ENCODE assay signal across 1 cellular context in the genomic region with DNA sequence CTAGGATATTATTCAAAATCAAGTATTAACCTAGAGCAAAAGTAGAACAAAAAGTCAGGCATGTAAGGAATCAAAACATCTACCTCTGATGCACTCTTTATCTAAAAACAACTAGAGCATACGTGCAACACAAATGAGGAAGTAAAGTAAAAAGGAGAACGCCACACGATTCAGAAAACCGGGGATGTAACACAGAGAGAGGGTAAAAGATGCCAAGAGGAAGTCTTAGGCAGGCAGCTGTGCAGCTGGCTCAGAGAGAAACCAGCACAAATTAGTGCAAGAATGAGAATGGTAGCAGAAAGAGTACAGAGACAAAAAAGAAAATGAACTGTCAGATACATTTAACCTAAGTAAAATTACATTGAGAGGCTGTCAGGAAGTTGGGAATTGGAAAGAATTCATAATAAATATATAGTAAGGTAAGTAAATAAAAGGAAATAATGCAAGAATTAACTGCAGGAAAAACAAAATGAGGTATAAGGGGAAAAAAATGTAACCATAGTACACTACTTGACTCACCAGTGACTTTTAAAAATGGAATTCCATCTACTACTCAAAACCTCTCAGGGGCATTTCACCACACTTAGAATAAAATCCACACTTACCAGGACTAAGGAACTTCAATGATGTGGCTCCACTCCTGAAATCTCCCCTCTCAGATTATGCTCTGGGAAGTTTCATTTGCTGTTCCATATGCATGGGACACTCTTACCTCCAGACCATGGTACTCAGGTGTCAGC.
TF ChIP-seq lines count a peak whose summit lies in the region.

No MANE protein-coding gene starts in this region.

TF ChIP-seq in GM12878, 131 proteins besides CTCF, POLR2A, EP300 and RAD21 (continued from another document and continues in another):
- TF ChIP-seq ELK1 (IDR thresholded peaks at IDR 0.05; ENCODE audit: low read depth, low read length): no peak
- TF ChIP-seq ZNF217 (IDR thresholded peaks at IDR 0.05): no peak
- TF ChIP-seq POLR2AphosphoS2 (IDR thresholded peaks at IDR 0.05; ENCODE audit: low read depth, low read length): no peak
- TF ChIP-seq IKZF1 (conservative IDR thresholded peaks at IDR 0.05): peak; percentile 63
- peak; percentile 46; the same call in 1 of the 2 replicates for TF ChIP-seq DPF2 (IDR thresholded peaks at IDR 0.05)
- 0 out of 2 replicates have a peak, but pooled peaks have one; percentile 22 for TF ChIP-seq YY1 (IDR thresholded peaks at IDR 0.05; ENCODE audit: low read depth, low read length)
- no peak for TF ChIP-seq MYB (IDR thresholded peaks at IDR 0.05; ENCODE audit: borderline replicate concordance, low read depth, low read length)
- TF ChIP-seq CHD1 (IDR thresholded peaks at IDR 0.05; ENCODE audit: low read depth, low read length): no peak
- TF ChIP-seq IKZF2 (IDR thresholded peaks at IDR 0.05): peak; percentile 78 to 84
- no peak for TF ChIP-seq JUND (IDR thresholded peaks at IDR 0.05; ENCODE audit: low read depth, low read length)
- no peak for TF ChIP-seq KDM1A (IDR thresholded peaks at IDR 0.05; ENCODE audit: borderline replicate concordance)
- TF ChIP-seq ZZZ3 (IDR thresholded peaks at IDR 0.05; ENCODE audit: control insufficient read depth, insufficient read length, low read depth): no peak
- TF ChIP-seq, protein P1, sequence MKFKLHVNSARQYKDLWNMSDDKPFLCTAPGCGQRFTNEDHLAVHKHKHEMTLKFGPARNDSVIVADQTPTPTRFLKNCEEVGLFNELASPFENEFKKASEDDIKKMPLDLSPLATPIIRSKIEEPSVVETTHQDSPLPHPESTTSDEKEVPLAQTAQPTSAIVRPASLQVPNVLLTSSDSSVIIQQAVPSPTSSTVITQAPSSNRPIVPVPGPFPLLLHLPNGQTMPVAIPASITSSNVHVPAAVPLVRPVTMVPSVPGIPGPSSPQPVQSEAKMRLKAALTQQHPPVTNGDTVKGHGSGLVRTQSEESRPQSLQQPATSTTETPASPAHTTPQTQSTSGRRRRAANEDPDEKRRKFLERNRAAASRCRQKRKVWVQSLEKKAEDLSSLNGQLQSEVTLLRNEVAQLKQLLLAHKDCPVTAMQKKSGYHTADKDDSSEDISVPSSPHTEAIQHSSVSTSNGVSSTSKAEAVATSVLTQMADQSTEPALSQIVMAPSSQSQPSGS (IDR thresholded peaks at IDR 0.05; ENCODE audit: low read length): peak; percentile 78
- no peak for TF ChIP-seq ZSCAN29 (IDR thresholded peaks at IDR 0.05)
- TF ChIP-seq HCFC1 (IDR thresholded peaks at IDR 0.05; ENCODE audit: low read length): no peak
- peak; percentile 63 for TF ChIP-seq NFIC (IDR thresholded peaks at IDR 0.05; ENCODE audit: low read depth, low read length)
- TF ChIP-seq NRF1 (conservative IDR thresholded peaks at IDR 0.05; ENCODE audit: low read depth, low read length): no peak
- TF ChIP-seq TAF1 (IDR thresholded peaks at IDR 0.05; ENCODE audit: borderline replicate concordance, low read depth, low read length): no peak
- no peak for TF ChIP-seq EZH2 (IDR thresholded peaks at IDR 0.05; ENCODE audit: borderline replicate concordance, control insufficient read depth, low read depth, low read length)
- 0 out of 2 replicates have a peak, but pooled peaks have one; percentile 12 for TF ChIP-seq GABPA (IDR thresholded peaks at IDR 0.05; ENCODE audit: low read depth)
- TF ChIP-seq MYC (IDR thresholded peaks at IDR 0.05; ENCODE audit: insufficient read depth, insufficient read length, insufficient replicate concordance, low read length, severe bottlenecking): no peak
- TF ChIP-seq, protein P2, sequence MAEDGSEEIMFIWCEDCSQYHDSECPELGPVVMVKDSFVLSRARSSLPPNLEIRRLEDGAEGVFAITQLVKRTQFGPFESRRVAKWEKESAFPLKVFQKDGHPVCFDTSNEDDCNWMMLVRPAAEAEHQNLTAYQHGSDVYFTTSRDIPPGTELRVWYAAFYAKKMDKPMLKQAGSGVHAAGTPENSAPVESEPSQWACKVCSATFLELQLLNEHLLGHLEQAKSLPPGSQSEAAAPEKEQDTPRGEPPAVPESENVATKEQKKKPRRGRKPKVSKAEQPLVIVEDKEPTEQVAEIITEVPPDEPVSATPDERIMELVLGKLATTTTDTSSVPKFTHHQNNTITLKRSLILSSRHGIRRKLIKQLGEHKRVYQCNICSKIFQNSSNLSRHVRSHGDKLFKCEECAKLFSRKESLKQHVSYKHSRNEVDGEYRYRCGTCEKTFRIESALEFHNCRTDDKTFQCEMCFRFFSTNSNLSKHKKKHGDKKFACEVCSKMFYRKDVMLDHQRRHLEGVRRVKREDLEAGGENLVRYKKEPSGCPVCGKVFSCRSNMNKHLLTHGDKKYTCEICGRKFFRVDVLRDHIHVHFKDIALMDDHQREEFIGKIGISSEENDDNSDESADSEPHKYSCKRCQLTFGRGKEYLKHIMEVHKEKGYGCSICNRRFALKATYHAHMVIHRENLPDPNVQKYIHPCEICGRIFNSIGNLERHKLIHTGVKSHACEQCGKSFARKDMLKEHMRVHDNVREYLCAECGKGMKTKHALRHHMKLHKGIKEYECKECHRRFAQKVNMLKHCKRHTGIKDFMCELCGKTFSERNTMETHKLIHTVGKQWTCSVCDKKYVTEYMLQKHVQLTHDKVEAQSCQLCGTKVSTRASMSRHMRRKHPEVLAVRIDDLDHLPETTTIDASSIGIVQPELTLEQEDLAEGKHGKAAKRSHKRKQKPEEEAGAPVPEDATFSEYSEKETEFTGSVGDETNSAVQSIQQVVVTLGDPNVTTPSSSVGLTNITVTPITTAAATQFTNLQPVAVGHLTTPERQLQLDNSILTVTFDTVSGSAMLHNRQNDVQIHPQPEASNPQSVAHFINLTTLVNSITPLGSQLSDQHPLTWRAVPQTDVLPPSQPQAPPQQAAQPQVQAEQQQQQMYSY (CRISPR knock-in tag; IDR thresholded peaks at IDR 0.05): no peak
- 0 out of 2 replicates have a peak, but pooled peaks have one; percentile 24 for TF ChIP-seq ZNF687 (IDR thresholded peaks at IDR 0.05)
- no peak for TF ChIP-seq ZNF592 (IDR thresholded peaks at IDR 0.05)
- TF ChIP-seq BCL3 (IDR thresholded peaks at IDR 0.05; ENCODE audit: borderline replicate concordance, insufficient read depth, low read depth, low read length, poor library complexity, severe bottlenecking): peak; percentile 62
- TF ChIP-seq ESRRA (IDR thresholded peaks at IDR 0.05; ENCODE audit: low read length): no peak
- peak; percentile 62; the same call in 1 of the 2 replicates for TF ChIP-seq NBN (IDR thresholded peaks at IDR 0.05)
- no peak for TF ChIP-seq ASH2L (IDR thresholded peaks at IDR 0.05; ENCODE audit: borderline replicate concordance, low read depth)
- TF ChIP-seq RUNX3 (IDR thresholded peaks at IDR 0.05; ENCODE audit: low read length): peak; percentile 63
- TF ChIP-seq SRF (IDR thresholded peaks at IDR 0.05; ENCODE audit: low read depth in 2 of 2, low read length in 2 of 2): no peak
- no peak for TF ChIP-seq WRNIP1 (IDR thresholded peaks at IDR 0.05; ENCODE audit: borderline replicate concordance, low read depth, low read length)
- peak; percentile 73; the same call in 1 of the 2 replicates for TF ChIP-seq SPI1 (IDR thresholded peaks at IDR 0.05; ENCODE audit: borderline replicate concordance, insufficient read depth, low read depth, low read length)
- TF ChIP-seq CREB1 (IDR thresholded peaks at IDR 0.05; ENCODE audit: low read depth): 0 out of 2 replicates have a peak, but pooled peaks have one; percentile 9
- TF ChIP-seq, protein P3, sequence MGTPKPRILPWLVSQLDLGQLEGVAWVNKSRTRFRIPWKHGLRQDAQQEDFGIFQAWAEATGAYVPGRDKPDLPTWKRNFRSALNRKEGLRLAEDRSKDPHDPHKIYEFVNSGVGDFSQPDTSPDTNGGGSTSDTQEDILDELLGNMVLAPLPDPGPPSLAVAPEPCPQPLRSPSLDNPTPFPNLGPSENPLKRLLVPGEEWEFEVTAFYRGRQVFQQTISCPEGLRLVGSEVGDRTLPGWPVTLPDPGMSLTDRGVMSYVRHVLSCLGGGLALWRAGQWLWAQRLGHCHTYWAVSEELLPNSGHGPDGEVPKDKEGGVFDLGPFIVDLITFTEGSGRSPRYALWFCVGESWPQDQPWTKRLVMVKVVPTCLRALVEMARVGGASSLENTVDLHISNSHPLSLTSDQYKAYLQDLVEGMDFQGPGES (IDR thresholded peaks at IDR 0.05): no peak
- TF ChIP-seq E2F4 (IDR thresholded peaks at IDR 0.05; ENCODE audit: low read depth, low read length): no peak
- TF ChIP-seq FOXM1 (IDR thresholded peaks at IDR 0.05; ENCODE audit: low read depth, low read length): peak; percentile 37; the same call in 1 of the 2 replicates
- no peak for TF ChIP-seq POU2F2 (IDR thresholded peaks at IDR 0.05; ENCODE audit: borderline replicate concordance, low read depth, low read length)
- peak in 1 of 2 experiments; percentile 87; a peak in 2 of 4 replicates for TF ChIP-seq ETV6 (conservative IDR thresholded peaks at IDR 0.05 in 1 of 2, IDR thresholded peaks at IDR 0.05 in 1 of 2; ENCODE audit: borderline replicate concordance in 1 of 2, low read depth in 1 of 2)
